In genomic region chr17:2392252-2393183, GRCh38 we compare ENCODE assay signal across 8 cellular contexts. TPM values are rescaled to one million over a fixed set of nuclear protein-coding genes. Genes with fewer than 3 reads are reported as not detected.
DNase-seq lines count a peak whose midpoint lies in the region; ATAC-seq and TF ChIP-seq lines count a peak whose summit lies in the region.

No MANE protein-coding gene starts in this region.

- peak overlapping the region; percentile 78 for H3K27ac ChIP-seq in neural progenitor cell

- H3F3A ChIP-seq in Loucy (ENCODE audit: low read depth) (no peaks in the 10 kb centered on the region), neural progenitor cell (ENCODE audit: low read depth) (peaks cover 45% of the 10 kb centered on the region)

- H3K9ac ChIP-seq in Loucy (ENCODE audit: low read depth, low read length, poor library complexity, severe bottlenecking) (peak overlapping the region; percentile 70), neural progenitor cell (no peak overlapping the region)

- peaks cover 10% of the 10 kb centered on the region for H3K36me3 Mint-ChIP-seq in neural progenitor cell

- peaks cover 58% of the 10 kb centered on the region for H4K20me1 ChIP-seq in Loucy (ENCODE audit: insufficient read depth, low read length, poor library complexity, severe bottlenecking)
- peaks cover 65% of the 10 kb centered on the region for H4K20me1 ChIP-seq in neural progenitor cell (ENCODE audit: low read depth)

- H3K4me1 Mint-ChIP-seq in neural progenitor cell = peaks cover 69% of the 10 kb centered on the region
- peaks cover 84% of the 10 kb centered on the region for H3K4me1 Mint-ChIP-seq in stimulated activated naive CD8-positive, alpha-beta T cell treated with anti-CD3 and anti-CD28 coated beads, Interleukin-15, amount 100 ng/mL, for 72 hours

- H3K27ac Mint-ChIP-seq in neural progenitor cell = peak overlapping the region; percentile 93
- peak overlapping the region; percentile 91 to 94 for H3K27ac Mint-ChIP-seq in stimulated activated naive CD8-positive, alpha-beta T cell treated with anti-CD3 and anti-CD28 coated beads, Interleukin-15, amount 100 ng/mL, for 72 hours

- H3K4me1 ChIP-seq in Loucy (ENCODE audit: insufficient read depth, low read length, poor library complexity, severe bottlenecking) = peaks cover 35% of the 10 kb centered on the region
- H3K4me1 ChIP-seq in neural progenitor cell = peaks cover 39% of the 10 kb centered on the region

- no peaks in the 10 kb centered on the region for H3K9me3 ChIP-seq in Loucy (ENCODE audit: insufficient read depth, low read depth, low read length)
- H3K9me3 ChIP-seq in neural progenitor cell (ENCODE audit: low read depth) = no peaks in the 10 kb centered on the region

- peaks cover 16% of the 10 kb centered on the region for H3K27me3 Mint-ChIP-seq in neural progenitor cell (ENCODE audit: insufficient read depth, low read depth)
- no peaks in the 10 kb centered on the region for H3K27me3 Mint-ChIP-seq in stimulated activated naive CD8-positive, alpha-beta T cell treated with anti-CD3 and anti-CD28 coated beads, Interleukin-15, amount 100 ng/mL, for 72 hours

- peak overlapping the region; percentile 88 for H3K4me3 ChIP-seq in Loucy (ENCODE audit: low read length, poor library complexity, severe bottlenecking)
- H3K4me3 ChIP-seq in foreskin fibroblast (ENCODE audit: low read depth in 1 of 2, low read length in 2 of 2) = peak overlapping the region; percentile 56 to 61
- H3K4me3 ChIP-seq in neural progenitor cell = peak overlapping the region; percentile 69

- H3K4me3 Mint-ChIP-seq in neural progenitor cell = peak overlapping the region; percentile 88
- H3K4me3 Mint-ChIP-seq in stimulated activated naive CD8-positive, alpha-beta T cell treated with anti-CD3 and anti-CD28 coated beads, Interleukin-15, amount 100 ng/mL, for 72 hours = peak overlapping the region; percentile 92

- H3K79me2 ChIP-seq in Loucy (ENCODE audit: insufficient read depth, low read length) (peaks cover 52% of the 10 kb centered on the region), neural progenitor cell (ENCODE audit: low read depth) (peaks cover 44% of the 10 kb centered on the region)

- H2AFZ ChIP-seq in Loucy (ENCODE audit: low read length) = peak overlapping the region; percentile 85
- peak overlapping the region; percentile 17 for H2AFZ ChIP-seq in neural progenitor cell (replicated peaks)

- DNase-seq in ELR (ENCODE audit: low read depth) (peak; percentile 95), H4 (ENCODE audit: low spot score) (peak; percentile 86), SIG-M5 (lab: John Stamatoyannopoulos, UW) (peak; percentile 90), activated gamma-delta T cell treated with Interleukin-2 at 50 U/mL for 16 hours (peak; percentile 97), foreskin fibroblast (peak; percentile 97 to 98), neural progenitor cell (ENCODE audit: low spot score) (peak; percentile 98)
- DNase-seq in stimulated activated naive CD8-positive, alpha-beta T cell treated with anti-CD3 and anti-CD28 coated beads, Interleukin-15, amount 100 ng/mL, for 72 hours = peak; percentile 98 to 99

- no peaks in the 10 kb centered on the region for H3K9me3 Mint-ChIP-seq in neural progenitor cell
- H3K9me3 Mint-ChIP-seq in stimulated activated naive CD8-positive, alpha-beta T cell treated with anti-CD3 and anti-CD28 coated beads, Interleukin-15, amount 100 ng/mL, for 72 hours = no peaks in the 10 kb centered on the region

- peak; percentile 74 for ATAC-seq in stimulated activated naive CD8-positive, alpha-beta T cell treated with anti-CD3 and anti-CD28 coated beads, Interleukin-15, amount 100 ng/mL, for 72 hours

- H3K36me3 ChIP-seq in Loucy (ENCODE audit: insufficient read depth, low read length) (no peaks in the 10 kb centered on the region), neural progenitor cell (no peaks in the 10 kb centered on the region)

- H3K9me2 ChIP-seq in Loucy (replicated peaks; ENCODE audit: low read depth, low read length) = no peaks in the 10 kb centered on the region

- TF ChIP-seq CTCF in Loucy (conservative IDR thresholded peaks at IDR 0.05; ENCODE audit: low read length) (no peak), foreskin fibroblast (IDR thresholded peaks at IDR 0.05; ENCODE audit: low read depth, low read length) (no peak), neural progenitor cell (IDR thresholded peaks at IDR 0.05) (no peak)

- H3K4me2 ChIP-seq in Loucy (ENCODE audit: low read depth, low read length, poor library complexity, severe bottlenecking) (peak overlapping the region; percentile 85), neural progenitor cell (peak overlapping the region; percentile 94)

- H3K27me3 ChIP-seq in Loucy (ENCODE audit: insufficient read depth, low read length, poor library complexity, severe bottlenecking) = no peaks in the 10 kb centered on the region
- H3K27me3 ChIP-seq in neural progenitor cell = no peaks in the 10 kb centered on the region

RNA-seq across cellular contexts. Expression of gene MNT, which starts 8.3 kb away (rescaled TPM):
- total RNA-seq in H4 (2014; rRNA removed; shearing (Covaris generic)) = 0.39 and 1.5 TPM in 2 replicates
- 2.2 and 11.1 TPM in 2 replicates for total RNA-seq in neural progenitor cell (ENCODE audit: low replicate concordance)

RNA-seq across cellular contexts. Expression of gene SGSM2, which starts 55.2 kb away (rescaled TPM):
- 3.1 and 11.2 TPM in 2 replicates for total RNA-seq in H4 (2014; rRNA removed; shearing (Covaris generic))
- 39.0 and 70.7 TPM in 2 replicates for total RNA-seq in neural progenitor cell (ENCODE audit: low replicate concordance)

RNA-seq across cellular contexts. Expression of gene TSR1, which starts 56.3 kb away (rescaled TPM):
- total RNA-seq in H4 (2014; rRNA removed; shearing (Covaris generic)) = 49.8 and 54.8 TPM in 2 replicates
- 42.2 and 55.0 TPM in 2 replicates for total RNA-seq in neural progenitor cell (ENCODE audit: low replicate concordance)

Comparison
In these comparisons a context has a peak if more than half of its experiments do, and no peak if none do; other contexts are left out.
1. Peak in every context shown above with its lines: DNase-seq, ATAC-seq, H3K4me3 ChIP-seq and H3K27ac ChIP-seq.